2 cellular contexts compared by ENCODE assay signal in genomic region chr1:94543003-94543402, GRCh38.
TF ChIP-seq lines count a peak whose summit lies in the region.

No MANE protein-coding gene starts in this region.

TF ChIP-seq in IMR-90, 13 proteins besides CTCF, POLR2A, EP300 and RAD21:
- TF ChIP-seq CEBPB (IDR thresholded peaks at IDR 0.05; ENCODE audit: low read depth, low read length) (peak; percentile 56), MAFK (IDR thresholded peaks at IDR 0.05; ENCODE audit: low read depth, low read length) (no peak)
- TF ChIP-seq, protein P1, sequence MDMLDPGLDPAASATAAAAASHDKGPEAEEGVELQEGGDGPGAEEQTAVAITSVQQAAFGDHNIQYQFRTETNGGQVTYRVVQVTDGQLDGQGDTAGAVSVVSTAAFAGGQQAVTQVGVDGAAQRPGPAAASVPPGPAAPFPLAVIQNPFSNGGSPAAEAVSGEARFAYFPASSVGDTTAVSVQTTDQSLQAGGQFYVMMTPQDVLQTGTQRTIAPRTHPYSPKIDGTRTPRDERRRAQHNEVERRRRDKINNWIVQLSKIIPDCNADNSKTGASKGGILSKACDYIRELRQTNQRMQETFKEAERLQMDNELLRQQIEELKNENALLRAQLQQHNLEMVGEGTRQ (IDR thresholded peaks at IDR 0.05; ENCODE audit: low read depth, low read length): no peak
TF ChIP-seq in IMR-90: peak in this region for 1.

TF ChIP-seq in GM12878, 131 proteins besides CTCF, POLR2A, EP300 and RAD21:
- TF ChIP-seq, protein P2, sequence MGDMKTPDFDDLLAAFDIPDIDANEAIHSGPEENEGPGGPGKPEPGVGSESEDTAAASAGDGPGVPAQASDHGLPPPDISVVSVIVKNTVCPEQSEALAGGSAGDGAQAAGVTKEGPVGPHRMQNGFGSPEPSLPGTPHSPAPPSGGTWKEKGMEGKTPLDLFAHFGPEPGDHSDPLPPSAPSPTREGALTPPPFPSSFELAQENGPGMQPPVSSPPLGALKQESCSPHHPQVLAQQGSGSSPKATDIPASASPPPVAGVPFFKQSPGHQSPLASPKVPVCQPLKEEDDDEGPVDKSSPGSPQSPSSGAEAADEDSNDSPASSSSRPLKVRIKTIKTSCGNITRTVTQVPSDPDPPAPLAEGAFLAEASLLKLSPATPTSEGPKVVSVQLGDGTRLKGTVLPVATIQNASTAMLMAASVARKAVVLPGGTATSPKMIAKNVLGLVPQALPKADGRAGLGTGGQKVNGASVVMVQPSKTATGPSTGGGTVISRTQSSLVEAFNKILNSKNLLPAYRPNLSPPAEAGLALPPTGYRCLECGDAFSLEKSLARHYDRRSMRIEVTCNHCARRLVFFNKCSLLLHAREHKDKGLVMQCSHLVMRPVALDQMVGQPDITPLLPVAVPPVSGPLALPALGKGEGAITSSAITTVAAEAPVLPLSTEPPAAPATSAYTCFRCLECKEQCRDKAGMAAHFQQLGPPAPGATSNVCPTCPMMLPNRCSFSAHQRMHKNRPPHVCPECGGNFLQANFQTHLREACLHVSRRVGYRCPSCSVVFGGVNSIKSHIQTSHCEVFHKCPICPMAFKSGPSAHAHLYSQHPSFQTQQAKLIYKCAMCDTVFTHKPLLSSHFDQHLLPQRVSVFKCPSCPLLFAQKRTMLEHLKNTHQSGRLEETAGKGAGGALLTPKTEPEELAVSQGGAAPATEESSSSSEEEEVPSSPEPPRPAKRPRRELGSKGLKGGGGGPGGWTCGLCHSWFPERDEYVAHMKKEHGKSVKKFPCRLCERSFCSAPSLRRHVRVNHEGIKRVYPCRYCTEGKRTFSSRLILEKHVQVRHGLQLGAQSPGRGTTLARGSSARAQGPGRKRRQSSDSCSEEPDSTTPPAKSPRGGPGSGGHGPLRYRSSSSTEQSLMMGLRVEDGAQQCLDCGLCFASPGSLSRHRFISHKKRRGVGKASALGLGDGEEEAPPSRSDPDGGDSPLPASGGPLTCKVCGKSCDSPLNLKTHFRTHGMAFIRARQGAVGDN (IDR thresholded peaks at IDR 0.05): no peak
- TF ChIP-seq SUZ12 (IDR thresholded peaks at IDR 0.05; ENCODE audit: unreplicated experiment) (no peak), TCF3 (IDR thresholded peaks at IDR 0.05; ENCODE audit: borderline replicate concordance, insufficient read depth, low read depth, low read length) (no peak), NR2F1 (conservative IDR thresholded peaks at IDR 0.05) (no peak), SMAD1 (IDR thresholded peaks at IDR 0.05; ENCODE audit: low read depth, partially characterized antibody) (no peak), STAT1 (conservative IDR thresholded peaks at IDR 0.05) (no peak), FOS (IDR thresholded peaks at IDR 0.05; ENCODE audit: borderline replicate concordance, extremely low read depth, insufficient read length) (no peak), SRF (IDR thresholded peaks at IDR 0.05; ENCODE audit: low read depth in 2 of 2, low read length in 2 of 2) (no peak)
